Comparison of ENCODE assay signal across 1 cellular context in the genomic region with DNA sequence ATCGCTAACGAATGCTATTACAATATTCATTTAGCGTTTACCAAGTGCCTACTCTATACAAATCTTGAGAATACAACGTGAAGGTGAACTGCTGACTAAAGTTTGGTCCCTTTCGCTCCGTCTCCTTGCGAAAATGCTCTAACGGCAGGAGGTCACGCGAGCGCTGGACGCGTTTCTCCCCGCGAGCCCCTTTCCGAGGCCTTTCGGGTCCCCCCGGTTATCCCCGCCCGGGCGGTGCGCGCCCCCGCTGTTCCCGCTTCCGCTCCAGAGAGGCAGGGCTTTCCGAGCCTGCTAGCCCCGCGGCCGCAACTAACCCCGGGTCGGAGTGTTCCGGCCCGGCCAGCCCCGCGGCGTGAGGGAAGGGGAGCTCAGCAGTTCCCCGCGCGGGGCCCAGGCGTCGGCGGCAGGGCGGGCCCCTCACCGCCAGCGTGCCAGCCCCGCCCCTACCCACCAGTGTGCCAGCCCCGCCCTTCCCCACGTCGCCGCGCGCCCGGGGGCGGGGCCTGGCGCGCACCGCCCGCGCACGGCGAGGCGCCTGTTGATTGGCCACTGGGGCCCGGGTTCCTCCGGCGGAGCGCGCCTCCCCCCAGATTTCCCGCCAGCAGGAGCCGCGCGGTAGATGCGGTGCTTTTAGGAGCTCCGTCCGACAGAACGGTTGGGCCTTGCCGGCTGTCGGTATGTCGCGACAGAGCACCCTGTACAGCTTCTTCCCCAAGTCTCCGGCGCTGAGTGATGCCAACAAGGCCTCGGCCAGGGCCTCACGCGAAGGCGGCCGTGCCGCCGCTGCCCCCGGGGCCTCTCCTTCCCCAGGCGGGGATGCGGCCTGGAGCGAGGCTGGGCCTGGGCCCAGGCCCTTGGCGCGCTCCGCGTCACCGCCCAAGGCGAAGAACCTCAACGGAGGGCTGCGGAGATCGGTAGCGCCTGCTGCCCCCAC.
A peak's percentile ranks its signal among the peaks of the same experiment; 100 is the strongest.
TF ChIP-seq lines count a peak whose summit lies in the region.

A gene with protein sequence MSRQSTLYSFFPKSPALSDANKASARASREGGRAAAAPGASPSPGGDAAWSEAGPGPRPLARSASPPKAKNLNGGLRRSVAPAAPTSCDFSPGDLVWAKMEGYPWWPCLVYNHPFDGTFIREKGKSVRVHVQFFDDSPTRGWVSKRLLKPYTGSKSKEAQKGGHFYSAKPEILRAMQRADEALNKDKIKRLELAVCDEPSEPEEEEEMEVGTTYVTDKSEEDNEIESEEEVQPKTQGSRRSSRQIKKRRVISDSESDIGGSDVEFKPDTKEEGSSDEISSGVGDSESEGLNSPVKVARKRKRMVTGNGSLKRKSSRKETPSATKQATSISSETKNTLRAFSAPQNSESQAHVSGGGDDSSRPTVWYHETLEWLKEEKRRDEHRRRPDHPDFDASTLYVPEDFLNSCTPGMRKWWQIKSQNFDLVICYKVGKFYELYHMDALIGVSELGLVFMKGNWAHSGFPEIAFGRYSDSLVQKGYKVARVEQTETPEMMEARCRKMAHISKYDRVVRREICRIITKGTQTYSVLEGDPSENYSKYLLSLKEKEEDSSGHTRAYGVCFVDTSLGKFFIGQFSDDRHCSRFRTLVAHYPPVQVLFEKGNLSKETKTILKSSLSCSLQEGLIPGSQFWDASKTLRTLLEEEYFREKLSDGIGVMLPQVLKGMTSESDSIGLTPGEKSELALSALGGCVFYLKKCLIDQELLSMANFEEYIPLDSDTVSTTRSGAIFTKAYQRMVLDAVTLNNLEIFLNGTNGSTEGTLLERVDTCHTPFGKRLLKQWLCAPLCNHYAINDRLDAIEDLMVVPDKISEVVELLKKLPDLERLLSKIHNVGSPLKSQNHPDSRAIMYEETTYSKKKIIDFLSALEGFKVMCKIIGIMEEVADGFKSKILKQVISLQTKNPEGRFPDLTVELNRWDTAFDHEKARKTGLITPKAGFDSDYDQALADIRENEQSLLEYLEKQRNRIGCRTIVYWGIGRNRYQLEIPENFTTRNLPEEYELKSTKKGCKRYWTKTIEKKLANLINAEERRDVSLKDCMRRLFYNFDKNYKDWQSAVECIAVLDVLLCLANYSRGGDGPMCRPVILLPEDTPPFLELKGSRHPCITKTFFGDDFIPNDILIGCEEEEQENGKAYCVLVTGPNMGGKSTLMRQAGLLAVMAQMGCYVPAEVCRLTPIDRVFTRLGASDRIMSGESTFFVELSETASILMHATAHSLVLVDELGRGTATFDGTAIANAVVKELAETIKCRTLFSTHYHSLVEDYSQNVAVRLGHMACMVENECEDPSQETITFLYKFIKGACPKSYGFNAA (N-terminal part only) (plus strand): TSS at position 589 of the 934 bp plus-strand sequence. CDS start 89 bp downstream, at position 678.

TF ChIP-seq in neural cell, 6 proteins besides CTCF, POLR2A, EP300 and RAD21:
- TF ChIP-seq REST (IDR thresholded peaks at IDR 0.05; ENCODE audit: borderline replicate concordance) (peak; percentile 59), POLR2AphosphoS5 (IDR thresholded peaks at IDR 0.05) (peak; percentile 97), MXI1 (conservative IDR thresholded peaks at IDR 0.05; ENCODE audit: poor library complexity, severe bottlenecking) (peak; percentile 70), EZH2 (IDR thresholded peaks at IDR 0.05; ENCODE audit: borderline replicate concordance, insufficient read depth, low read length, poor library complexity, severe bottlenecking) (no peak)
TF ChIP-seq in neural cell: peak in this region for 3.
